Comparison of ENCODE assay signal across 28 cellular contexts in genomic region chr16:74160759-74161158, GRCh38.
"Had no signal": no experiment of that assay in that cellular context is flagged by ENCODE, and none has a peak within 500 bp of the region (broad histone marks: within the 10 kb centered on the region; RNA-seq: fewer than 3 reads in every experiment).

No MANE protein-coding gene starts in this region.

- DNase-seq: cortex of kidney; effector CD8-positive, alpha-beta T cell; effector memory CD8-positive, alpha-beta T cell; endodermal cell; erythroblast; esophagus squamous epithelium; foreskin fibroblast; foreskin melanocyte; gastrocnemius medialis; glutamatergic neuron; head of caudate nucleus; heart right ventricle; hippocampal formation; left cardiac atrium; left lung; left ventricle myocardium superior; lower lobe of right lung; mesenchymal stem cell; mucosa of descending colon; naive B cell; naive thymus-derived CD8-positive, alpha-beta T cell had no signal

- H3K4me1 Mint-ChIP-seq: endodermal cell, naive B cell had no signal

- H3K4me3 ChIP-seq: esophagus squamous epithelium, gastrocnemius medialis, heart right ventricle, left lung, lower lobe of right lung, mucosa of descending colon had no signal

- H3K4me1 ChIP-seq: esophagus squamous epithelium, gastrocnemius medialis, heart right ventricle, left lung, lower lobe of right lung had no signal

- H3K4me3 Mint-ChIP-seq: dendritic cell treated with granulocyte-macrophage colony-stimulating factor and Interleukin-4, amounts not matched to agents 40 ng/mL and 50 ng/mL, for 4 days; effector memory CD8-positive, alpha-beta T cell; endodermal cell; mesothelial cell of epicardium; naive B cell; naive thymus-derived CD8-positive, alpha-beta T cell had no signal

- H3K27ac Mint-ChIP-seq: dendritic cell treated with granulocyte-macrophage colony-stimulating factor and Interleukin-4, amounts not matched to agents 40 ng/mL and 50 ng/mL, for 4 days; effector memory CD8-positive, alpha-beta T cell; endodermal cell; mesothelial cell of epicardium; naive B cell; naive thymus-derived CD8-positive, alpha-beta T cell had no signal

- H3K27ac ChIP-seq: epithelial cell of prostate, esophagus squamous epithelium, gastrocnemius medialis, heart right ventricle, left lung, lower lobe of right lung had no signal

- H3K27me3 Mint-ChIP-seq: dendritic cell treated with granulocyte-macrophage colony-stimulating factor and Interleukin-4, amounts not matched to agents 40 ng/mL and 50 ng/mL, for 4 days; effector memory CD8-positive, alpha-beta T cell had no signal

- ATAC-seq: effector memory CD8-positive, alpha-beta T cell; esophagus mucosa; gastrocnemius medialis; heart right ventricle; left cardiac atrium; left lung; left ventricle myocardium superior; lower lobe of right lung; mucosa of descending colon; naive thymus-derived CD8-positive, alpha-beta T cell had no signal

- H3K9me3 ChIP-seq: esophagus squamous epithelium, gastrocnemius medialis, mucosa of descending colon had no signal

- H3K27me3 ChIP-seq: esophagus squamous epithelium, gastrocnemius medialis, heart right ventricle, left lung had no signal

- H3K36me3 ChIP-seq: esophagus squamous epithelium, gastrocnemius medialis, heart right ventricle, left lung, lower lobe of right lung had no signal

- FAIRE-seq: endometrium, islet of Langerhans, keratinocyte had no signal
